In genomic region chr1:9478021-9478420, GRCh38 we compare ENCODE assay signal across 28 cellular contexts.
"Had no signal": no experiment of that assay in that cellular context is flagged by ENCODE, and none has a peak within 500 bp of the region (broad histone marks: within the 10 kb centered on the region; RNA-seq: fewer than 3 reads in every experiment).

No MANE protein-coding gene starts in this region.

- H3K36me3 ChIP-seq: ascending aorta, WERI-Rb-1 had no signal

- H3K4me3 ChIP-seq: ascending aorta had no signal

- H3K27me3 ChIP-seq: ascending aorta had no signal

- H3K9me3 ChIP-seq: ascending aorta had no signal

- H3K27ac ChIP-seq: ascending aorta, WERI-Rb-1 had no signal

- DNase-seq: activated CD4-positive, alpha-beta memory T cell treated with anti-CD3 and anti-CD28 coated beads, Interleukin-2, amount 10 ng/mL, durations not matched to agents 7 days and 5 days; activated CD4-positive, alpha-beta T cell treated with anti-CD3 and anti-CD28 coated beads for 1 hour; activated CD4-positive, alpha-beta T cell treated with anti-CD3 and anti-CD28 coated beads for 36 hours; activated CD4-positive, alpha-beta T cell treated with anti-CD3 and anti-CD28 coated beads for 48 hours; activated CD4-positive, alpha-beta T cell treated with anti-CD3 and anti-CD28 coated beads, Interleukin-2, amount 10 ng/mL, durations not matched to agents 7 days and 5 days; activated CD4-positive, alpha-beta T cell treated with anti-CD3 and anti-CD28 coated beads, Interleukin-2, amount 50 U/mL, for 48 hours; activated CD4-positive, CD25-positive, alpha-beta regulatory T cell; activated CD8-positive, alpha-beta memory T cell treated with anti-CD3 and anti-CD28 coated beads for 24 hours; activated CD8-positive, alpha-beta memory T cell treated with anti-CD3 and anti-CD28 coated beads, Interleukin-2, amount 10 ng/mL, durations not matched to agents 7 days and 5 days; activated CD8-positive, alpha-beta memory T cell treated with anti-CD3 and anti-CD28 coated beads, Interleukin-2, amount 50 U/mL, for 48 hours; activated CD8-positive, alpha-beta T cell treated with anti-CD3 and anti-CD28 coated beads, Interleukin-2, amount 10 ng/mL, durations not matched to agents 7 days and 5 days; activated effector memory CD4-positive, alpha-beta T cell treated with Interleukin-2 at 50 U/mL for 16 hours; activated gamma-delta T cell; activated naive CD4-positive, alpha-beta T cell treated with anti-CD3 and anti-CD28 coated beads, Interleukin-2, amount 10 ng/mL, durations not matched to agents 7 days and 5 days; activated naive CD4-positive, alpha-beta T cell treated with Interleukin-2 at 50 U/mL for 16 hours; activated naive CD8-positive, alpha-beta T cell treated with anti-CD3 and anti-CD28 coated beads, Interleukin-2, amount 10 ng/mL, durations not matched to agents 7 days and 5 days; activated naive CD8-positive, alpha-beta T cell treated with anti-CD3 and anti-CD28 coated beads, Interleukin-2, amount 50 U/mL, for 24 hours; activated T-cell treated with anti-CD3 and anti-CD28 coated beads, Interleukin-2, amount 50 U/mL, for 24 hours; activated T-cell treated with anti-CD3 and anti-CD28 coated beads, Interleukin-2, amount 50 U/mL, for 48 hours; amygdala; anterior cingulate cortex; central memory CD4-positive, alpha-beta T cell; T-helper 1 cell; T-helper 2 cell; T-helper 9 cell; WERI-Rb-1 had no signal

- H3K4me1 ChIP-seq: ascending aorta had no signal

- FAIRE-seq: TTC549 had no signal
